In the genomic region with DNA sequence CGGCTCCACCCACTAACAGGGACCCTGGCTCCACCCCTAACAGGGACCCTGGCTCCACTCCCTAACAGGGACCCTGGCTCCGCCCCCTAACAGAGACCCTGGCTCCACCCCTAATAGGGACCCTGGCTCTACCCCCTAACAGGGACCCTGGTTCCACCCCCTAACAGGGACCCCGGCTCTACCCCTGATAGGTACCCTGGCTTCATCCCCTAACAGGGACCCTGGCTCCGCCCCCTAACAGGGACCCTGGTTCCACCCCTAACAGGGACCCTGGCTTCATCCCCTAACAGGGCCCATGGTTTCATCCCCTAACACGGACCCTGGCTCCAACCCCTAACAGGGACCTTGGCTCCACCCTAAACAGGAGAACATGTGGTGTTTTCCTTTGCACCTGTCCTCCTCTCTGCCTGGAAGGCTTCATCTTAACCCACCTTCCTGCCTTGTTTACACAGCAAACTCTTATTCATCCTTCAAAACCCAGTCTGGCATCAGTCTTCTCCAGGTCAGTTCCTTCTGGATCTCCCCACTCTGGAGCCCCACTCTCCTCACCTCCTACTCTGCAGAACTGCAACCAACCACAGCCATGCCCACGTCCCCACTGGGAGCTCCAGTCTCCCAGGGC, we compare ENCODE assay signal across 14 cellular contexts. TPM values are rescaled to one million over a fixed set of nuclear protein-coding genes. Genes with fewer than 3 reads are reported as not detected.
DNase-seq lines count a peak whose midpoint lies in the region; ATAC-seq, FAIRE-seq and TF ChIP-seq lines count a peak whose summit lies in the region.
"Had no signal": no experiment of that assay in that cellular context is flagged by ENCODE, and none has a peak within 500 bp of the region (broad histone marks: within the 10 kb centered on the region; RNA-seq: fewer than 3 reads in every experiment).

No MANE protein-coding gene starts in this region.

- POLR2A ChIA-PET in RWPE1 (lab: Yijun Ruan, JAX; ENCODE audit: low non-redundant PET) = no interaction called here

- H3K9me3 Mint-ChIP-seq in natural killer cell treated with Interleukin-12 subunit alpha and Interleukin-12 subunit beta and Interleukin-15 and Interleukin-18, amount 100 ng/mL, for 72 hours = no peaks in the 10 kb centered on the region
- H3K9me3 Mint-ChIP-seq in natural killer cell = no peaks in the 10 kb centered on the region
- no peaks in the 10 kb centered on the region for H3K9me3 Mint-ChIP-seq in immature natural killer cell
- H3K9me3 Mint-ChIP-seq: activated naive CD4-positive, alpha-beta T cell treated with anti-CD3 and anti-CD28 coated beads, Interleukin-2, amount 50 U/mL, for 72 hours; mesothelial cell of epicardium had no signal

- CTCF ChIA-PET in RWPE1 (lab: Yijun Ruan, JAX) = no interaction called here

- TF ChIP-seq POLR2A in upper lobe of left lung (IDR thresholded peaks at IDR 0.05) = no peak
- TF ChIP-seq POLR2A in GM12892 (IDR thresholded peaks at IDR 0.05; ENCODE audit: low read depth, low read length) = no peak

- no peaks in the 10 kb centered on the region for H3K27me3 ChIP-seq in upper lobe of left lung

- H3K4me3 ChIP-seq in upper lobe of left lung = no peak overlapping the region

- H3K36me3 ChIP-seq in upper lobe of left lung = peaks cover 0 to 27% (median 6%) of the 10 kb centered on the region in 4 donors

- H3K27ac ChIP-seq in RWPE1 = peak overlapping the region; percentile 35; the same call in 1 of the 2 replicates
- H3K27ac ChIP-seq in upper lobe of left lung = peak overlapping the region; percentile 52 to 77 (median 70)

- no peaks in the 10 kb centered on the region for H3K36me3 Mint-ChIP-seq in natural killer cell treated with Interleukin-12 subunit alpha and Interleukin-12 subunit beta and Interleukin-15 and Interleukin-18, amount 100 ng/mL, for 72 hours
- H3K36me3 Mint-ChIP-seq in natural killer cell (no peaks in the 10 kb centered on the region), immature natural killer cell (no peaks in the 10 kb centered on the region)
- H3K36me3 Mint-ChIP-seq: activated naive CD4-positive, alpha-beta T cell treated with anti-CD3 and anti-CD28 coated beads, Interleukin-2, amount 50 U/mL, for 72 hours had no signal

- TF ChIP-seq CTCF in natural killer cell (IDR thresholded peaks at IDR 0.05) = no peak
- no peak for TF ChIP-seq CTCF in RWPE1 (conservative IDR thresholded peaks at IDR 0.05; ENCODE audit: low read depth)
- TF ChIP-seq CTCF in upper lobe of left lung (IDR thresholded peaks at IDR 0.05) = no peak

- peak overlapping the region in 1 of 2 donors; percentile 56 for H3K27ac Mint-ChIP-seq in natural killer cell treated with Interleukin-12 subunit alpha and Interleukin-12 subunit beta and Interleukin-15 and Interleukin-18, amount 100 ng/mL, for 72 hours
- H3K27ac Mint-ChIP-seq in natural killer cell = peak overlapping the region in 1 of 2 donors; percentile 85
- H3K27ac Mint-ChIP-seq in immature natural killer cell = peak overlapping the region in 5 of 6 donors; percentile 19 to 59 (median 38)
- H3K27ac Mint-ChIP-seq: mesothelial cell of epicardium had no signal

- H3K4me1 ChIP-seq in upper lobe of left lung = peaks cover 11 to 53% (median 33%) of the 10 kb centered on the region in 4 donors

- no peak for DNase-seq in natural killer cell treated with Interleukin-12 subunit alpha and Interleukin-12 subunit beta and Interleukin-15 and Interleukin-18, amount 100 ng/mL, for 72 hours (ENCODE audit: low spot score)
- no peak for DNase-seq in natural killer cell
- no peak for DNase-seq in RWPE1 (ENCODE audit: low spot score)
- no peak for DNase-seq in immature natural killer cell
- no peak for DNase-seq in upper lobe of left lung
- no peak for DNase-seq in GM12892 (ENCODE audit: insufficient read length)
- no peak for DNase-seq in NCI-H526 treated with DMSO at 0.1 percent for 48 hours (lab: John Stamatoyannopoulos, UW)
- DNase-seq: NCI-H187 treated with DMSO at 0.1 percent for 48 hours; stimulated activated naive CD4-positive, alpha-beta T cell had no signal

- intact Hi-C loops in natural killer cell (cut with micrococcal nuclease) = no loop called here

- no peaks in the 10 kb centered on the region for H3K9me3 ChIP-seq in upper lobe of left lung

- peaks cover 6 to 10% of the 10 kb centered on the region in 2 donors for H3K4me1 Mint-ChIP-seq in natural killer cell treated with Interleukin-12 subunit alpha and Interleukin-12 subunit beta and Interleukin-15 and Interleukin-18, amount 100 ng/mL, for 72 hours (ENCODE audit: low read depth in 2 of 2)
- H3K4me1 Mint-ChIP-seq in natural killer cell (peaks cover 6 to 14% of the 10 kb centered on the region in 2 donors), immature natural killer cell (peaks cover 5 to 9% of the 10 kb centered on the region in 2 donors)

- no peak for ATAC-seq in natural killer cell treated with Interleukin-12 subunit alpha and Interleukin-12 subunit beta and Interleukin-15 and Interleukin-18, amount 100 ng/mL, for 72 hours
- no peak for ATAC-seq in natural killer cell
- ATAC-seq in upper lobe of left lung (ENCODE audit: low FRiP score in 2 of 2) = no peak
- ATAC-seq in GM18511 (IDR thresholded peaks at IDR 0.05; ENCODE audit: unreplicated experiment) = no peak

- peak overlapping the region; percentile 15 for H3K4me3 Mint-ChIP-seq in natural killer cell treated with Interleukin-12 subunit alpha and Interleukin-12 subunit beta and Interleukin-15 and Interleukin-18, amount 100 ng/mL, for 72 hours
- H3K4me3 Mint-ChIP-seq in natural killer cell = no peak overlapping the region
- H3K4me3 Mint-ChIP-seq in immature natural killer cell = peak overlapping the region in 1 of 5 donors; percentile 6
- H3K4me3 Mint-ChIP-seq: mesothelial cell of epicardium had no signal

- no peak for TF ChIP-seq EP300 in upper lobe of left lung (IDR thresholded peaks at IDR 0.05)

- 88 to 89% methylated on average over 5 to 6 of the region's 6 CpGs for WGBS in upper lobe of left lung, 2 donors

- no peak for FAIRE-seq in GM12892 (lab: Jason Lieb, UNC)
- FAIRE-seq: colon had no signal

- H3K27me3 Mint-ChIP-seq in natural killer cell treated with Interleukin-12 subunit alpha and Interleukin-12 subunit beta and Interleukin-15 and Interleukin-18, amount 100 ng/mL, for 72 hours = peaks cover 0 to 8% of the 10 kb centered on the region in 2 donors
- peaks cover 2 to 10% of the 10 kb centered on the region in 2 donors for H3K27me3 Mint-ChIP-seq in natural killer cell (ENCODE audit: low read depth in 2 of 2)
- H3K27me3 Mint-ChIP-seq in immature natural killer cell (ENCODE audit: low read depth in 3 of 3) = peaks cover 4 to 6% (median 5%) of the 10 kb centered on the region in 3 donors

RNA-seq across cellular contexts. Expression of gene CHST15, which starts 58.0 kb away (rescaled TPM):
- under 1 TPM in 1 of 2 donors, not detected in 1; 0.95 TPM for total RNA-seq in natural killer cell treated with Interleukin-12 subunit alpha and Interleukin-12 subunit beta and Interleukin-15 and Interleukin-18, amount 100 ng/mL, for 72 hours
- total RNA-seq in natural killer cell (10 to 100 TPM in 1 of 3 donors, 1 to 10 TPM in 2; 1.9 to 11.9 (median 8.7) TPM), upper lobe of left lung (10 to 100 TPM; 16.1 to 54.5 (median 27.3) TPM)
- polyA plus RNA-seq in immature natural killer cell = under 1 TPM; 0.07 to 0.20 (median 0.08) TPM
- polyA plus RNA-seq in GM12892 (2012; ENCODE audit: missing spikeins) = 1.1 TPM
- total RNA-seq: T-helper 2 cell treated with Interferon-gamma antibody and Interleukin-4, amounts not matched to agents 100 ng/mL and 5 ng/mL, for 36 hours had no signal
